ENCODE assay signal across 8 cellular contexts in genomic region chr15:31327674-31328424, GRCh38. TPM values are rescaled to one million over a fixed set of nuclear protein-coding genes. Genes with fewer than 3 reads are reported as not detected.
DNase-seq lines count a peak whose midpoint lies in the region; FAIRE-seq and TF ChIP-seq lines count a peak whose summit lies in the region.

No MANE protein-coding gene starts in this region.

- FAIRE-seq in GM19239 (lab: Jason Lieb, UNC): no peak

- H3K36me3 ChIP-seq in HUES6 (ENCODE audit: control insufficient read depth, insufficient read depth, low read length): 0 out of 2 replicates have a peak, but pooled peaks cover 4% of the 10 kb centered on the region
- no peaks in the 10 kb centered on the region for H3K36me3 ChIP-seq in iPS-18a (ENCODE audit: control insufficient read depth, low read depth, low read length)

- H3K27me3 ChIP-seq in HUES6 (ENCODE audit: control insufficient read depth, insufficient read depth, low read length) (peaks cover 16% of the 10 kb centered on the region), iPS-18a (ENCODE audit: control insufficient read depth, insufficient read depth, low read length) (peaks cover 15% of the 10 kb centered on the region)

- H3K4me1 ChIP-seq in HUES6 (ENCODE audit: control insufficient read depth, insufficient read depth, low read length) (peaks cover 35% of the 10 kb centered on the region), iPS-18a (ENCODE audit: control insufficient read depth, low read depth, low read length) (peaks cover 10% of the 10 kb centered on the region)

- peak; percentile 80 for DNase-seq in GDM1 (lab: John Stamatoyannopoulos, UW)
- DNase-seq in astrocyte of the spinal cord (ENCODE audit: low read depth, low spot score): peak; percentile 44
- DNase-seq in GM19239 (ENCODE audit: insufficient read length, low spot score): no peak
- no peak for DNase-seq in H4 (ENCODE audit: low spot score)

- H3K4me3 Mint-ChIP-seq in T-helper 1 cell treated with Interleukin-12 subunit alpha and Interleukin-12 subunit beta and Interleukin-4 antibody, amounts not matched to agents 30 μg/mL and 1 μg/mL, for 36 hours: peak overlapping the region; percentile 96

- H3K9ac ChIP-seq in HUES6 (ENCODE audit: low read length) (peak overlapping the region; percentile 70), iPS-18a (ENCODE audit: low read length) (peak overlapping the region; percentile 55)

- no peak for TF ChIP-seq CTCF in astrocyte of the spinal cord (IDR thresholded peaks at IDR 0.05; ENCODE audit: low read depth, low read length)

- peaks cover 64% of the 10 kb centered on the region for H3K4me1 Mint-ChIP-seq in T-helper 1 cell treated with Interleukin-12 subunit alpha and Interleukin-12 subunit beta and Interleukin-4 antibody, amounts not matched to agents 30 μg/mL and 1 μg/mL, for 36 hours (ENCODE audit: low read depth)

- H3K27ac ChIP-seq in HUES6 (ENCODE audit: low read depth, low read length): no peak overlapping the region; the same call in 1 of the 2 replicates
- H3K27ac ChIP-seq in iPS-18a (ENCODE audit: low read length): no peak overlapping the region
- H3K27ac ChIP-seq in skin epidermis: peak overlapping the region; percentile 71 to 99 (median 95)

- no peaks in the 10 kb centered on the region for H3K27me3 Mint-ChIP-seq in T-helper 1 cell treated with Interleukin-12 subunit alpha and Interleukin-12 subunit beta and Interleukin-4 antibody, amounts not matched to agents 30 μg/mL and 1 μg/mL, for 36 hours (ENCODE audit: low read depth)

- H3K27ac Mint-ChIP-seq in T-helper 1 cell treated with Interleukin-12 subunit alpha and Interleukin-12 subunit beta and Interleukin-4 antibody, amounts not matched to agents 30 μg/mL and 1 μg/mL, for 36 hours: peak overlapping the region; percentile 95

- H3K36me3 Mint-ChIP-seq in T-helper 1 cell treated with Interleukin-12 subunit alpha and Interleukin-12 subunit beta and Interleukin-4 antibody, amounts not matched to agents 30 μg/mL and 1 μg/mL, for 36 hours (ENCODE audit: low read depth): peaks cover 42% of the 10 kb centered on the region

- H3K9me3 ChIP-seq in HUES6 (ENCODE audit: control insufficient read depth, insufficient read depth, low read depth, low read length) (no peaks in the 10 kb centered on the region), iPS-18a (ENCODE audit: control insufficient read depth, low read depth, low read length) (no peaks in the 10 kb centered on the region)

- peak overlapping the region; percentile 93 for H3K4me3 ChIP-seq in HUES6 (ENCODE audit: low read depth, low read length)
- H3K4me3 ChIP-seq in astrocyte of the spinal cord (ENCODE audit: low read depth, low read length): peak overlapping the region; percentile 57
- H3K4me3 ChIP-seq in iPS-18a (ENCODE audit: low read length): peak overlapping the region; percentile 71
- H3K4me3 ChIP-seq in skin epidermis: peak overlapping the region; percentile 47 to 91 (median 79)

- H3K9me3 Mint-ChIP-seq in T-helper 1 cell treated with Interleukin-12 subunit alpha and Interleukin-12 subunit beta and Interleukin-4 antibody, amounts not matched to agents 30 μg/mL and 1 μg/mL, for 36 hours: no peaks in the 10 kb centered on the region

- in situ Hi-C loops in astrocyte of the spinal cord (cut with HindIII; ENCODE audit: low sequenced_read_pairs): no loop called here

RNA-seq across cellular contexts. Expression of gene KLF13, which starts 1.2 kb away (rescaled TPM):
- 12.0 and 20.8 TPM in 2 replicates for total RNA-seq in H4 (2014; rRNA removed; shearing (Covaris generic))

Comparison
In these comparisons a context has a peak if more than half of its experiments do, and no peak if none do; other contexts are left out.
1. DNase-seq: peak in GDM1 (single experiment) and astrocyte of the spinal cord (single experiment); none in GM19239 (single experiment) and H4 (single experiment).
2. H3K27ac ChIP-seq: peak in skin epidermis (21 of 21); none in HUES6 (single experiment) and iPS-18a (single experiment).
3. Peak in every context shown above with its lines, with median percentiles within 50 percentile points of each other: H3K4me3 ChIP-seq.